In the genomic region with DNA sequence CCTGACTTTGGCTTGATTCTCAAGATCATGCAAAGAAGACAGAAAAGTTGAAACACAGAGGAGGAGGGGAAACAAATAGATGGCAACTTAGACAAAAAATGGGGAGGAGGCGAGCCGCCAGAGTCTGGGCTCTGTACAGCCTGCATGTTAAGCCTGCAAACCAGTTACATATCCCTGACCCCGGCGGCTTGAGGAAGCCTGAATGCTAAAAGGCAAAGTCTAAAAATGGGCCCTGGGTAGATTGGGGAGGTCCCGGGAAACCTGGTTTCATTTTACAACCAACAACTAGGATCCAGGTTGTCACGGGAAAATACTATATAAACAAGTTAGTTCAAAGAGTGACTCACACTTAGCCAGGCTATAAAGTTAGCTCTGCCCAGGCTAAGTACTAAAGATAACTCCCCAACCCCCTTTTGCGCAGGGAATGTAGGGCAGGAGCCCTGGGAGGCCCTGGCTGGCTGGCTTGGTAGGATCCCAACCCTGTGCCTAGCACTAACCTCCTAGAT, we compare ENCODE assay signal across 12 cellular contexts. TPM values are rescaled to one million over a fixed set of nuclear protein-coding genes. Genes with fewer than 3 reads are reported as not detected.
DNase-seq lines count a peak whose midpoint lies in the region; ATAC-seq, FAIRE-seq and TF ChIP-seq lines count a peak whose summit lies in the region.
"Had no signal": no experiment of that assay in that cellular context is flagged by ENCODE, and none has a peak within 500 bp of the region (broad histone marks: within the 10 kb centered on the region; RNA-seq: fewer than 3 reads in every experiment).

No MANE protein-coding gene starts in this region.

- intact Hi-C loops in heart left ventricle (cut with DNase I) = loop anchor here in 1 of 10 donors (5.0 kb wide), 1 partner anchor 1372 kb away; no protein-coding TSS in a partner anchor
- intact Hi-C loops in right cardiac atrium (cut with DNase I) = no loop called here
- intact Hi-C loops in vagina (cut with DNase I) = no loop called here

- peak; percentile 33 to 64 (median 53) for ATAC-seq in heart left ventricle
- no peak for ATAC-seq in right cardiac atrium

- H3K4me3 ChIP-seq in heart left ventricle = no peak overlapping the region
- no peak overlapping the region for H3K4me3 ChIP-seq in right cardiac atrium (ENCODE audit: low read length)
- H3K4me3 ChIP-seq in bronchial epithelial cell (ENCODE audit: low read depth, low read length) = no peak overlapping the region
- no peak overlapping the region for H3K4me3 ChIP-seq in vagina

- no peak for TF ChIP-seq POLR2A in heart left ventricle (IDR thresholded peaks at IDR 0.05)
- TF ChIP-seq POLR2A in vagina (IDR thresholded peaks at IDR 0.05) = no peak

- peaks cover 4 to 28% (median 12%) of the 10 kb centered on the region in 12 donors for H3K4me1 ChIP-seq in heart left ventricle
- peaks cover 6% of the 10 kb centered on the region for H3K4me1 ChIP-seq in right cardiac atrium (ENCODE audit: control insufficient read depth, insufficient read depth, low read length)
- H3K4me1 ChIP-seq in vagina = peaks cover 40% of the 10 kb centered on the region

- H3K36me3 ChIP-seq in heart left ventricle (no peaks in the 10 kb centered on the region), bronchial epithelial cell (ENCODE audit: control insufficient read depth, insufficient read depth, low read length) (no peaks in the 10 kb centered on the region), vagina (no peaks in the 10 kb centered on the region)
- H3K36me3 ChIP-seq: brain microvascular endothelial cell had no signal

- WGBS in heart left ventricle, 4 donors = 61 to 70% (median 65%) methylated on average over 7 of the region's 7 CpGs
- WGBS in right cardiac atrium = 79% methylated on average over 7 of the region's 7 CpGs

- FAIRE-seq in bronchial epithelial cell (lab: Jason Lieb, UNC) = no peak
- FAIRE-seq: TTC549 had no signal

- TF ChIP-seq CTCF in heart left ventricle (IDR thresholded peaks at IDR 0.05) = no peak
- no peak for TF ChIP-seq CTCF in bronchial epithelial cell (IDR thresholded peaks at IDR 0.05; ENCODE audit: insufficient read depth, low read length, severe bottlenecking)
- TF ChIP-seq CTCF in vagina (IDR thresholded peaks at IDR 0.05) = no peak

- no peaks in the 10 kb centered on the region for H3K27me3 ChIP-seq in heart left ventricle
- no peaks in the 10 kb centered on the region for H3K27me3 ChIP-seq in right cardiac atrium (ENCODE audit: control insufficient read depth, insufficient read depth)
- H3K27me3 ChIP-seq in bronchial epithelial cell (ENCODE audit: control insufficient read depth, insufficient read depth, low read length) = no peaks in the 10 kb centered on the region
- H3K27me3 ChIP-seq in vagina = no peaks in the 10 kb centered on the region
- H3K27me3 ChIP-seq: brain microvascular endothelial cell had no signal

- DNase-seq in heart left ventricle (no peak), right cardiac atrium (no peak), bronchial epithelial cell (ENCODE audit: low read depth) (peak; percentile 48), lung microvascular endothelial cell (ENCODE audit: low read depth in 2 of 2) (peak; percentile 26 to 82), vagina (ENCODE audit: extremely low spot score in 2 of 2) (no peak), NCI-H510A treated with DMSO at 0.1 percent for 48 hours (lab: John Stamatoyannopoulos, UW) (no peak), KG1 (lab: John Stamatoyannopoulos, UW) (no peak), HUDEP-2 (lab: John Stamatoyannopoulos, UW; ENCODE audit: unreplicated experiment in 76 of 76) (no peak)
- DNase-seq: brain microvascular endothelial cell, GF-D8, NCI-H1694 treated with DMSO at 0.1 percent for 48 hours had no signal

- H3K9me3 ChIP-seq in heart left ventricle (peaks cover 0 to 10% (median 0%) of the 10 kb centered on the region in 12 donors), right cardiac atrium (ENCODE audit: control insufficient read depth, low read length) (no peaks in the 10 kb centered on the region), vagina (no peaks in the 10 kb centered on the region)

- H3K27ac ChIP-seq in heart left ventricle (peak overlapping the region in 8 of 12 donors; percentile 21 to 81 (median 52)), right cardiac atrium (ENCODE audit: low read length) (no peak overlapping the region), vagina (peak overlapping the region; percentile 81)
- H3K27ac ChIP-seq: brain microvascular endothelial cell had no signal

RNA-seq across cellular contexts. Expression of a gene that starts 18.8 kb away (rescaled TPM):
- 100 to 1,000 TPM in 2 of 9 donors, 10 to 100 TPM in 7; 15.3 to 130 (median 62.8) TPM for total RNA-seq in heart left ventricle
- 10 to 100 TPM; 44.0 to 86.1 TPM for polyA plus RNA-seq in heart left ventricle
- 10 to 100 TPM; 61.5 to 89.7 (median 79.4) TPM for total RNA-seq in right cardiac atrium
- 49.8 TPM for polyA plus RNA-seq in right cardiac atrium
- 3.1 and 3.2 TPM in 2 replicates for total RNA-seq in bronchial epithelial cell
- total RNA-seq in lung microvascular endothelial cell = 10.0 and 22.0 TPM in 2 replicates
- 243 TPM for total RNA-seq in vagina

Comparison
In these comparisons a context has a peak if more than half of its experiments do, and no peak if none do; other contexts are left out.
1. ATAC-seq: peak in heart left ventricle (4 of 4); none in right cardiac atrium (0 of 2).
2. DNase-seq: peak in bronchial epithelial cell (single experiment) and lung microvascular endothelial cell (2 of 2); none in heart left ventricle (0 of 5), right cardiac atrium (0 of 3), vagina (0 of 2), NCI-H510A treated with DMSO at 0.1 percent for 48 hours (single experiment), KG1 (single experiment) and HUDEP-2 (0 of 76).